ENCODE assay signal across 12 cellular contexts in genomic region chr18:70382032-70382431, GRCh38.
DNase-seq lines count a peak whose midpoint lies in the region; ATAC-seq, FAIRE-seq and TF ChIP-seq lines count a peak whose summit lies in the region.
"Had no signal": no experiment of that assay in that cellular context is flagged by ENCODE, and none has a peak within 500 bp of the region (broad histone marks: within the 10 kb centered on the region; RNA-seq: fewer than 3 reads in every experiment).

No MANE protein-coding gene starts in this region.

- no peak for FAIRE-seq in K562 (lab: Jason Lieb, UNC)

- WGBS in K562 (ENCODE audit: insufficient coverage, low coverage, missing lambda C conversion rate): 63% methylated on average over 6 of the region's 7 CpGs
- 80 to 89% (median 84%) methylated on average over 7 of the region's 7 CpGs for WGBS in ovary, 3 donors

- H4K20me1 ChIP-seq in K562 (replicated peaks; ENCODE audit: control insufficient read depth, insufficient read depth, low read length): no peaks in the 10 kb centered on the region

- intact Hi-C loops in K562 (cut with micrococcal nuclease) (loop anchor here (5.0 kb wide), 1 partner anchor 45 kb away; no protein-coding TSS in a partner anchor), left colon (cut with DNase I, micrococcal nuclease) (no loop called here), ovary (cut with DNase I) (no loop called here)

- H3K4me3 ChIP-seq in K562: no peak overlapping the region
- H3K4me3 ChIP-seq in ovary: no peak overlapping the region

- no TSS peak for BruUV-seq in K562 (replicated peaks; lab: Mats Ljungman, UMichigan)

- peak overlapping the region; percentile 30; the same call in 1 of the 2 replicates for H3K4me2 ChIP-seq in K562 (ENCODE audit: insufficient read depth, low read length)

- peaks cover 13 to 19% of the 10 kb centered on the region in 2 experiments; a peak in 4 of 5 replicates for H3K4me1 ChIP-seq in K562 (replicated peaks in 1 of 2; ENCODE audit: control insufficient read depth in 2 of 2, insufficient read depth in 2 of 2, low read length in 2 of 2)
- no peaks in the 10 kb centered on the region for H3K4me1 ChIP-seq in ovary (ENCODE audit: insufficient read depth)

- TF ChIP-seq CTCF in K562 (IDR thresholded peaks at IDR 0.05 in 2 of 3, conservative IDR thresholded peaks at IDR 0.05 in 1 of 3; ENCODE audit: insufficient read depth in 2 of 3, low read depth in 1 of 3, low read length in 3 of 3): no peak
- no peak for TF ChIP-seq CTCF in ovary (IDR thresholded peaks at IDR 0.05)

- no peaks in the 10 kb centered on the region for H3K27me3 ChIP-seq in K562 (ENCODE audit: control insufficient read depth in 2 of 2, insufficient read depth in 2 of 2, low read length in 2 of 2)
- no peaks in the 10 kb centered on the region for H3K27me3 ChIP-seq in ovary

- CTCF ChIA-PET in K562 (lab: Yijun Ruan, JAX; ENCODE audit: low intra/inter-chr PET ratio): no interaction called here

- H3K9me3 ChIP-seq in K562 (replicated peaks; ENCODE audit: control insufficient read depth, insufficient read depth, low read depth, low read length) (no peaks in the 10 kb centered on the region), ovary (no peaks in the 10 kb centered on the region)

- H3K9ac ChIP-seq in K562 (ENCODE audit: insufficient read depth in 1 of 2, low read depth in 2 of 2, low read length in 2 of 2): no peak overlapping the region

- no peaks in the 10 kb centered on the region for H3K79me2 ChIP-seq in K562 (ENCODE audit: control insufficient read depth, insufficient read depth, low read length)

- DNase-seq in Ammon's horn (ENCODE audit: low spot score) (peak; percentile 20), NCI-H1417 treated with DMSO at 0.1 percent for 48 hours (lab: John Stamatoyannopoulos, UW) (peak; percentile 70), K562 (ENCODE audit: extremely low read depth in 1 of 4, low spot score in 3 of 4) (no peak), left colon (peak in 1 of 2 donors; percentile 34), ovary (no peak), cortex of kidney (lab: John Stamatoyannopoulos, UW) (no peak)
- DNase-seq: activated CD4-positive, alpha-beta T cell treated with anti-CD3 and anti-CD28 coated beads, Interleukin-2, amount 50 U/mL, for 1 hour; activated effector memory CD4-positive, alpha-beta T cell treated with Interleukin-2 at 50 U/mL for 16 hours; DMS53; NCI-H446 had no signal

- TF ChIP-seq EP300 in K562 (IDR thresholded peaks at IDR 0.05; ENCODE audit: low read length) (no peak), ovary (IDR thresholded peaks at IDR 0.05) (no peak)

- no peak overlapping the region for H3K27ac ChIP-seq in K562 (ENCODE audit: extremely low read depth, low read depth, low read length)
- no peak overlapping the region for H3K27ac ChIP-seq in ovary

- no peaks in the 10 kb centered on the region for H3K9me1 ChIP-seq in K562 (ENCODE audit: control insufficient read depth, insufficient read depth, low read length)

- no peak for TF ChIP-seq RAD21 in K562 (CRISPR knock-in tag; conservative IDR thresholded peaks at IDR 0.05 in 1 of 2, IDR thresholded peaks at IDR 0.05 in 1 of 2)

- POLR2A ChIA-PET in K562 (lab: Yijun Ruan, JAX): interaction anchor here (1.0 kb wide), 1 partner anchor 86 kb away, joined by 3 read pairs; no protein-coding TSS in a partner anchor

- TF ChIP-seq POLR2A in K562 (conservative IDR thresholded peaks at IDR 0.05) (no peak), ovary (IDR thresholded peaks at IDR 0.05) (no peak)

- in situ Hi-C loops in K562 (cut with MboI): no loop called here

- ATAC-seq in K562 (no peak), left colon (peak; percentile 44), GM21717 (IDR thresholded peaks at IDR 0.05; ENCODE audit: unreplicated experiment) (no peak), GM18519 (IDR thresholded peaks at IDR 0.05; ENCODE audit: low FRiP score, unreplicated experiment) (no peak)

- peak overlapping the region; percentile 71 for H2AFZ ChIP-seq in K562 (ENCODE audit: low read depth, low read length)

- no peaks in the 10 kb centered on the region for H3K36me3 ChIP-seq in K562 (ENCODE audit: control insufficient read depth, insufficient read depth, low read length)
- H3K36me3 ChIP-seq in ovary: no peaks in the 10 kb centered on the region

TF ChIP-seq in K562, 482 proteins besides CTCF, POLR2A, EP300 and RAD21:
- TF ChIP-seq NKRF (IDR thresholded peaks at IDR 0.05; ENCODE audit: borderline replicate concordance): no peak
- no peak for TF ChIP-seq SPI1 (IDR thresholded peaks at IDR 0.05; ENCODE audit: borderline replicate concordance, low read depth, low read length)
- no peak for TF ChIP-seq PRPF4 (IDR thresholded peaks at IDR 0.05; ENCODE audit: insufficient read depth, low read depth, low read length, poor library complexity, severe bottlenecking)
- TF ChIP-seq TCF15 (CRISPR knock-in tag; IDR thresholded peaks at IDR 0.05): no peak
- TF ChIP-seq ZBTB7A (IDR thresholded peaks at IDR 0.05; ENCODE audit: borderline replicate concordance, control insufficient read depth, low read depth, low read length): no peak
- 0 out of 2 replicates have a peak, but pooled peaks have one; percentile 7 for TF ChIP-seq CEBPB (tag; IDR thresholded peaks at IDR 0.05)
- no peak for TF ChIP-seq E2F8 (IDR thresholded peaks at IDR 0.05; ENCODE audit: low read depth, partially characterized antibody)

Comparison
In these comparisons a context has a peak if more than half of its experiments do, and no peak if none do; other contexts are left out.
1. DNase-seq: peak in Ammon's horn (single experiment) and NCI-H1417 treated with DMSO at 0.1 percent for 48 hours (single experiment); none in K562 (0 of 4), ovary (0 of 5) and cortex of kidney (single experiment).